Comparison of ENCODE assay signal across 8 cellular contexts in the genomic region with DNA sequence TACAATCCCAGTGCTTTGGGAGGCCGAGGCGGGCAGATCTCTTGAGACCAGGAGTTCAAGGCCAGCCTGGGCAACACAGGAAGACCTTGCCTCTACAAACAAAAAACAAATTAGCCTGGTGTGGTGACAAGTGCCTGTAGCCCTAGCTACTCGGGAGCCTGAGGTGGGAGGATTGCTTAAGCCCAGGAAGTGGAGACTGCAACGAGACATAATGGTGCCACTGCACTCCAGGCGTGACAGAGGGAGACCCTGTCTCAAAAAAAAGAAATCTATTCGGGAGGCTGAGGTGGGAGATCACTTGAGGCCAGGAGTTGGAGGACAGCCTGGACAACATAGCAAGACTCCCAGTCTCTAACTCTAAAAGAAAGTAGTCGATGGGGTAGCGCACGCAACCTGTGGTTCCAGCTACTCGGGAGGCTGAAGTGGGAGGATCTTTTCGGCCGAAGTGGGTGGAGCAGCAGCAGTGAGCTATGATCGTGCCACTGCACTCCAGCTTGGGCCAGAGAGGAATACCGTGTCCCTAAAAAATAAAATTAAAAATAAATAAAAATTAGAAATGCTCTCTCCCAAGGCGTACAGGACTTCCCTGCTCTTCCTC. TPM values are rescaled to one million over a fixed set of nuclear protein-coding genes. Genes with fewer than 3 reads are reported as not detected.
DNase-seq lines count a peak whose midpoint lies in the region; ATAC-seq, FAIRE-seq and TF ChIP-seq lines count a peak whose summit lies in the region.

No MANE protein-coding gene starts in this region.

- H3K27me3 Mint-ChIP-seq in activated naive CD4-positive, alpha-beta T cell treated with anti-CD3 and anti-CD28 coated beads, Interleukin-2, amount 10 ng/mL, durations not matched to agents 7 days and 5 days, result peaks cover 12% of the 10 kb centered on the region
- H3K27me3 Mint-ChIP-seq in activated B cell treated with CpG ODN at 0.5 μM for 24 hours (peaks cover 6% of the 10 kb centered on the region), osteocyte (ENCODE audit: unreplicated experiment) (peaks cover 4% of the 10 kb centered on the region)

- no peaks in the 10 kb centered on the region for H3K9me3 Mint-ChIP-seq in activated naive CD4-positive, alpha-beta T cell treated with anti-CD3 and anti-CD28 coated beads, Interleukin-2, amount 10 ng/mL, durations not matched to agents 7 days and 5 days
- H3K9me3 Mint-ChIP-seq in activated B cell treated with CpG ODN at 0.5 μM for 24 hours (no peaks in the 10 kb centered on the region), osteocyte (ENCODE audit: unreplicated experiment) (no peaks in the 10 kb centered on the region)

- CTCF ChIA-PET in activated naive CD4-positive, alpha-beta T cell treated with anti-CD3 and anti-CD28 coated beads, Interleukin-2, amount 10 ng/mL, durations not matched to agents 7 days and 5 days (lab: Charles Lee), result interaction anchor here (0.7 to 3.4 kb wide), 35 partner anchors 9 to 454 kb away, joined by 3 to 39 read pairs (median 5); partner anchors contain the start of genes GMPS and SLC33A1
- CTCF ChIA-PET in activated B cell treated with CpG ODN at 0.5 μM for 24 hours (lab: Charles Lee), result interaction anchor here (0.6 to 3.4 kb wide), 23 partner anchors 9 to 704 kb away, joined by 3 to 25 read pairs (median 4); partner anchors contain the start of genes GMPS, PLCH1 and SLC33A1

- POLR2A ChIA-PET in activated B cell treated with CpG ODN at 0.5 μM for 24 hours (lab: Charles Lee), result interaction anchor here (0.6 to 2.0 kb wide), 5 partner anchors 48 to 1356 kb away, joined by 3 to 21 read pairs (median 5); partner anchors contain the start of genes GMPS and SLC33A1

- H3K4me3 Mint-ChIP-seq in activated naive CD4-positive, alpha-beta T cell treated with anti-CD3 and anti-CD28 coated beads, Interleukin-2, amount 10 ng/mL, durations not matched to agents 7 days and 5 days, result peak overlapping the region; percentile 80
- H3K4me3 Mint-ChIP-seq in activated B cell treated with CpG ODN at 0.5 μM for 24 hours (peak overlapping the region; percentile 90), osteocyte (ENCODE audit: unreplicated experiment) (peak overlapping the region; percentile 90)

- peak overlapping the region; percentile 15 for H3K27ac Mint-ChIP-seq in activated naive CD4-positive, alpha-beta T cell treated with anti-CD3 and anti-CD28 coated beads, Interleukin-2, amount 10 ng/mL, durations not matched to agents 7 days and 5 days
- H3K27ac Mint-ChIP-seq in activated B cell treated with CpG ODN at 0.5 μM for 24 hours (peak overlapping the region; percentile 80), osteocyte (ENCODE audit: unreplicated experiment) (peak overlapping the region; percentile 88)

- peak; percentile 10 for ATAC-seq in activated B cell treated with CpG ODN at 0.5 μM for 24 hours (ENCODE audit: low read depth)

- no peak for TF ChIP-seq CTCF in activated B cell treated with CpG ODN at 0.5 μM for 24 hours (IDR thresholded peaks at IDR 0.05)
- no peak for TF ChIP-seq CTCF in fibroblast of the aortic adventitia (IDR thresholded peaks at IDR 0.05; ENCODE audit: insufficient read depth, low read length)
- no peak for TF ChIP-seq CTCF in osteocyte (IDR thresholded peaks at IDR 0.05)

- H3K36me3 Mint-ChIP-seq in activated naive CD4-positive, alpha-beta T cell treated with anti-CD3 and anti-CD28 coated beads, Interleukin-2, amount 10 ng/mL, durations not matched to agents 7 days and 5 days, result no peaks in the 10 kb centered on the region
- H3K36me3 Mint-ChIP-seq in activated B cell treated with CpG ODN at 0.5 μM for 24 hours (ENCODE audit: low read depth) (peaks cover 4% of the 10 kb centered on the region), osteocyte (ENCODE audit: unreplicated experiment) (peaks cover 9% of the 10 kb centered on the region)

- H3K4me1 Mint-ChIP-seq in activated naive CD4-positive, alpha-beta T cell treated with anti-CD3 and anti-CD28 coated beads, Interleukin-2, amount 10 ng/mL, durations not matched to agents 7 days and 5 days, result peaks cover 13% of the 10 kb centered on the region
- peaks cover 3% of the 10 kb centered on the region for H3K4me1 Mint-ChIP-seq in activated B cell treated with CpG ODN at 0.5 μM for 24 hours
- H3K4me1 Mint-ChIP-seq in osteocyte (ENCODE audit: unreplicated experiment), result no peaks in the 10 kb centered on the region

- no peak for DNase-seq in activated naive CD4-positive, alpha-beta T cell treated with anti-CD3 and anti-CD28 coated beads, Interleukin-2, amount 10 ng/mL, durations not matched to agents 7 days and 5 days
- DNase-seq in activated naive CD4-positive, alpha-beta T cell (lab: John Stamatoyannopoulos, UW), result no peak
- peak; percentile 21 for DNase-seq in HT-29 (ENCODE audit: low spot score)
- no peak for DNase-seq in activated B cell treated with CpG ODN at 0.5 μM for 24 hours
- DNase-seq in fibroblast of the aortic adventitia (ENCODE audit: low read depth), result peak; percentile 30
- no peak for DNase-seq in osteocyte (ENCODE audit: extremely low spot score, unreplicated experiment)
- DNase-seq in RCC 7860 (ENCODE audit: low spot score), result no peak
- DNase-seq in epidermal melanocyte (ENCODE audit: insufficient read length, low spot score), result no peak

- intact Hi-C loops in activated B cell treated with CpG ODN at 0.5 μM for 24 hours (cut with micrococcal nuclease), result loop anchor here (5.0 kb wide), 1 partner anchor 63 kb away; no protein-coding TSS in a partner anchor

- FAIRE-seq in RCC 7860 (lab: Jason Lieb, UNC), result no peak

- H3K4me3 ChIP-seq in fibroblast of the aortic adventitia (ENCODE audit: low read depth, low read length), result peak overlapping the region; percentile 78

RNA-seq across cellular contexts. Expression of gene C3orf33, which starts 0.8 kb away (rescaled TPM):
- 0.68 and 1.1 TPM in 2 replicates for total RNA-seq in HT-29 (2014; rRNA removed; shearing (Covaris generic))
- total RNA-seq in activated B cell treated with CpG ODN at 0.5 μM for 24 hours, result 1.6 and 2.4 TPM in 2 replicates
- 2.8 and 5.7 TPM in 2 replicates for total RNA-seq in fibroblast of the aortic adventitia (ENCODE audit: low replicate concordance)
- 3.2 and 3.9 TPM in 2 replicates for total RNA-seq in osteocyte

RNA-seq across cellular contexts. Expression of gene SLC33A1, which starts 48.9 kb away (rescaled TPM):
- 19.6 and 21.8 TPM in 2 replicates for total RNA-seq in HT-29 (2014; rRNA removed; shearing (Covaris generic))
- total RNA-seq in activated B cell treated with CpG ODN at 0.5 μM for 24 hours (19.8 and 23.3 TPM in 2 replicates), fibroblast of the aortic adventitia (ENCODE audit: low replicate concordance) (24.4 and 49.8 TPM in 2 replicates), osteocyte (30.6 and 31.7 TPM in 2 replicates)

Comparison
In these comparisons a context has a peak if more than half of its experiments do, and no peak if none do; other contexts are left out.
1. DNase-seq: peak in HT-29 (single experiment) and fibroblast of the aortic adventitia (single experiment); none in activated naive CD4-positive, alpha-beta T cell treated with anti-CD3 and anti-CD28 coated beads, Interleukin-2, amount 10 ng/mL, durations not matched to agents 7 days and 5 days (single experiment), activated naive CD4-positive, alpha-beta T cell (0 of 4), activated B cell treated with CpG ODN at 0.5 μM for 24 hours (single experiment), osteocyte (single experiment), RCC 7860 (single experiment) and epidermal melanocyte (single experiment).
2. H3K27ac Mint-ChIP-seq: peak in every context shown above with its lines; median percentile 88 in osteocyte; 80 in activated B cell treated with CpG ODN at 0.5 μM for 24 hours; 15 in activated naive CD4-positive, alpha-beta T cell treated with anti-CD3 and anti-CD28 coated beads, Interleukin-2, amount 10 ng/mL, durations not matched to agents 7 days and 5 days.
3. Peak in every context shown above with its lines, with median percentiles within 50 percentile points of each other: H3K4me3 Mint-ChIP-seq.